In the genomic region with DNA sequence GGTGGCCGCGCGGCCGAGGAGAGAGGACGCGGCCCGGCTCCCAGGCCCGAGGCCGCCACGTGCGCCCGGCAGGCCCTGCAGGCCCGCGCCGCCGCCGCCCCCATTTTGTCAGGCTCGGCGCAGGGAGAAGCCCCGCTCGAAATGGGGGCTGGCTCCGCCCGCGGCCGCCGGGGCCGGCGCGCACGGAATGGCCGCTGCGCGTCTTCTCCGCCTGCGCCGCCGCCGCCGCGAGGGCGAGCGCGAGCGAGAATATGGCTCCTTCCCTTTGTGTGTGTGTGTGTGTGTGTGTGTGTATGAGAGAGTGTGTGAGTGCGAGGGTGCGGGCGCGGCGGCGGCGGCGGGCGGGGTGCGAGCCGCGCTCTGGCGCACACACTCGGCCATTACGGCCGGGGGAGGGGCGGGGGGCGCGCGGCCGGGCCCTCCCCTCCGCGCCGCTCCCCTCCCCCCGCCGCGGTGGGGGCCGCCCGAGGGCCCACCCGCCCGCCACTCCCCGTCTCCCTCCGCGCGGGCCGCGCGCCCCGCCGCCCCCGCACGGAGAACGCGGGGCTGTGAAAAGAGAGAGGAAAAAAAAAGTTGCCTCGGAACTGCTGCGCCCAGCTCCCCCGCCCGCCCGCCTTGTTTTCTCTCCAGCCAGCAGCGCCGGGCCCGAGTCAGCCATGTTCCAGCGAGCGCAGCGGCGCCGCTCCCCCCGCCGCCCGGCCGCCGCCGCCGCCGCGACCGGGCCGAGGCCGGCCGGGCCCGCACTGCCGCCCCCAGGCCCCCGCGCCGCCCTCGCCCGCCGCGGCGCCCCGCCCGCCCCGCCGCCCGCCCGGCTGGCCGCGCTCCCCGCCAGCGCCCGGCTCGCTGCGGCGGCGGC, we compare ENCODE assay signal across 8 cellular contexts. TPM values are rescaled to one million over a fixed set of nuclear protein-coding genes. Genes with fewer than 3 reads are reported as not detected.
A peak's percentile ranks its signal among the peaks of the same experiment; 100 is the strongest.
DNase-seq lines count a peak whose midpoint lies in the region; ATAC-seq and TF ChIP-seq lines count a peak whose summit lies in the region.

No MANE protein-coding gene starts in this region.

- TF ChIP-seq CTCF in endodermal cell (conservative IDR thresholded peaks at IDR 0.05), result no peak
- TF ChIP-seq CTCF in mesothelial cell of epicardium (IDR thresholded peaks at IDR 0.05; ENCODE audit: unreplicated experiment), result no peak

- H3K9me3 Mint-ChIP-seq in endodermal cell (no peaks in the 10 kb centered on the region), mesothelial cell of epicardium (no peaks in the 10 kb centered on the region)

- H3K36me3 Mint-ChIP-seq in endodermal cell (ENCODE audit: low read depth), result peaks cover 25% of the 10 kb centered on the region
- H3K36me3 Mint-ChIP-seq in mesothelial cell of epicardium, result peaks cover 10% of the 10 kb centered on the region

- no peaks in the 10 kb centered on the region for H3K9me3 ChIP-seq in endodermal cell (ENCODE audit: control insufficient read depth, low read length)

- ATAC-seq in GM18867 (IDR thresholded peaks at IDR 0.05; ENCODE audit: unreplicated experiment) (peak; percentile 28), HG03135 (IDR thresholded peaks at IDR 0.05; ENCODE audit: unreplicated experiment) (peak; percentile 30)

- H3K4me1 ChIP-seq in endodermal cell (ENCODE audit: control insufficient read depth, insufficient read depth, low read length), result no peaks in the 10 kb centered on the region

- H3K9ac ChIP-seq in endodermal cell (ENCODE audit: extremely low read depth, low read length, poor library complexity, severe bottlenecking), result peak overlapping the region; percentile 89

- peaks cover 26% of the 10 kb centered on the region for H3K36me3 ChIP-seq in endodermal cell (ENCODE audit: control insufficient read depth, insufficient read depth, low read length)

- no peaks in the 10 kb centered on the region for H3K27me3 Mint-ChIP-seq in endodermal cell (ENCODE audit: insufficient read depth)
- H3K27me3 Mint-ChIP-seq in mesothelial cell of epicardium (ENCODE audit: low read depth), result peaks cover 3% of the 10 kb centered on the region

- H3K27ac ChIP-seq in endodermal cell (ENCODE audit: low read depth, low read length), result peak overlapping the region; percentile 94

- peaks cover 19% of the 10 kb centered on the region for H3K4me1 Mint-ChIP-seq in endodermal cell
- H3K4me1 Mint-ChIP-seq in mesothelial cell of epicardium, result peaks cover 34% of the 10 kb centered on the region

- no peaks in the 10 kb centered on the region for H3K27me3 ChIP-seq in endodermal cell (ENCODE audit: control insufficient read depth, insufficient read depth, low read length, poor library complexity, severe bottlenecking)

- H3K4me3 ChIP-seq in endodermal cell (ENCODE audit: low read length), result peak overlapping the region; percentile 93

- peak overlapping the region; percentile 89 for H3K4me3 Mint-ChIP-seq in endodermal cell
- H3K4me3 Mint-ChIP-seq in mesothelial cell of epicardium, result peak overlapping the region; percentile 74

- H3K27ac Mint-ChIP-seq in endodermal cell (peak overlapping the region; percentile 97), mesothelial cell of epicardium (peak overlapping the region; percentile 98)

- WGBS in endodermal cell (ENCODE audit: insufficient coverage in 1 of 2, insufficient read length in 1 of 2), 2 experiments, result 0% methylated on average over 118 of the region's 139 CpGs; no CpG with 5 or more reads in 1 of the 2 experiments

- DNase-seq in AG08395 (ENCODE audit: low spot score) (peak; percentile 62), NCI-H69 (lab: John Stamatoyannopoulos, UW) (peak; percentile 88), endodermal cell (peak; percentile 82), mesothelial cell of epicardium (ENCODE audit: low spot score in 2 of 2, unreplicated experiment in 2 of 2) (peak; percentile 69 to 80)
- peak; percentile 62 for DNase-seq in activated CD8-positive, alpha-beta memory T cell treated with anti-CD3 and anti-CD28 coated beads, Interleukin-2, amount 50 U/mL, for 1 hour (ENCODE audit: extremely low read depth)
- peak; percentile 65 to 66 for DNase-seq in stimulated activated CD8-positive, alpha-beta memory T cell treated with anti-CD3 and anti-CD28 coated beads, Interleukin-15, amount 100 ng/mL, for 48 hours (ENCODE audit: low read depth in 2 of 2)

RNA-seq across cellular contexts. Expression of gene HMGB1, which starts 1.0 kb away (rescaled TPM):
- total RNA-seq in endodermal cell, result 100 to 1,000 TPM; 545 to 557 TPM
- polyA plus RNA-seq in endodermal cell (2013, experiment 1 of 2), result 908 TPM
- polyA plus RNA-seq in endodermal cell (2013, experiment 2 of 2), result 923 TPM
- 465 to 476 TPM (median 465 TPM) in 3 replicates for total RNA-seq in mesothelial cell of epicardium

RNA-seq across cellular contexts. Expression of gene UBE2L5, which starts 42.4 kb away (rescaled TPM):
- total RNA-seq in endodermal cell, result not detected
- polyA plus RNA-seq in endodermal cell (2013, experiment 1 of 2), result not detected
- polyA plus RNA-seq in endodermal cell (2013, experiment 2 of 2), result not detected
- total RNA-seq in mesothelial cell of epicardium, result 0.20 TPM in 1 of 3 replicates, not detected in the others

Comparison
In these comparisons a context has a peak if more than half of its experiments do, and no peak if none do; other contexts are left out.
1. Peak in every context shown above with its lines: DNase-seq, ATAC-seq, H3K4me3 ChIP-seq and H3K27ac ChIP-seq.